ENCODE assay signal across 14 cellular contexts in the genomic region with DNA sequence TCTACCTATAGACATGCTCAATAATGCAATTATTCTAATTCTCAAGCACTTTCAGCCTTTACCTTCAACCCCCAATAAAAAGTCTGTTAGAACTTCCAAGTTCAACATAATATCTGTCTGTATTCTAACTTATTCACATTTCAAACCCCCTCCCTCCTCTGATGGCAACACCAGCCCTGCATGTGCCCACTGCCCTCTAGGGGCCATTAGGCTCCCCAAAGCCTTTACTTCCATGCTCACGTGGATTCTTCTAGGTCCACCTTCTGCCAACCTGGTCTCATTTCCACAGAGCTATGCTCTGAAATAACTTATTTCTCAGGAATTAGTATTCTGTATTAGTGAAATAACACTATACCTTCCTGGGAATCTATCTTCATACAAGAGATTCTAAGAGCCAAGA. TPM values are rescaled to one million over a fixed set of nuclear protein-coding genes. Genes with fewer than 3 reads are reported as not detected.
DNase-seq lines count a peak whose midpoint lies in the region; ATAC-seq and TF ChIP-seq lines count a peak whose summit lies in the region.
"Had no signal": no experiment of that assay in that cellular context is flagged by ENCODE, and none has a peak within 500 bp of the region (broad histone marks: within the 10 kb centered on the region; RNA-seq: fewer than 3 reads in every experiment).

No MANE protein-coding gene starts in this region.

- no peak overlapping the region for H3K27ac ChIP-seq in RWPE1
- H3K27ac ChIP-seq: neutrophil had no signal

- POLR2A ChIA-PET in RWPE1 (lab: Yijun Ruan, JAX; ENCODE audit: low non-redundant PET) = no interaction called here

- DNase-seq in GM06990 (ENCODE audit: extremely low read depth, insufficient read length) (no peak), HT1080 (ENCODE audit: low read depth) (peak; percentile 7), RWPE1 (ENCODE audit: low spot score) (peak; percentile 38), left lobe of liver (ENCODE audit: low spot score) (no peak)
- DNase-seq in stimulated activated CD4-positive, alpha-beta T cell treated with anti-CD3 and anti-CD28 coated beads, Interleukin-4, amount 100 ng/mL, for 1 hour = no peak
- no peak for DNase-seq in stimulated activated CD8-positive, alpha-beta memory T cell treated with anti-CD3 and anti-CD28 coated beads, Interleukin-4, amount 100 ng/mL, for 48 hours
- DNase-seq: activated effector memory CD4-positive, alpha-beta T cell treated with anti-CD3 and anti-CD28 coated beads, Interleukin-2, amount 50 U/mL, for 16 hours; anterior cingulate cortex; CD4-positive, alpha-beta T cell; NCI-H2029 had no signal

- H3K27me3 ChIP-seq in GM06990 (replicated peaks; ENCODE audit: control insufficient read depth, insufficient read depth, low read length) = no peaks in the 10 kb centered on the region

- CTCF ChIA-PET in RWPE1 (lab: Yijun Ruan, JAX) = interaction anchor here (1.4 kb wide), 1 partner anchor 83 kb away, joined by 6 read pairs; no protein-coding TSS in a partner anchor

- H3K36me3 ChIP-seq in GM06990 (ENCODE audit: control insufficient read depth, insufficient read depth, low read length) = no peaks in the 10 kb centered on the region
- H3K36me3 ChIP-seq: neutrophil had no signal

- H3K4me3 ChIP-seq in GM06990 (replicated peaks; ENCODE audit: low read depth, low read length) = no peak overlapping the region

- TF ChIP-seq CTCF in GM06990 (IDR thresholded peaks at IDR 0.05; ENCODE audit: insufficient read depth, low read length, poor library complexity, severe bottlenecking) = peak; percentile 52
- no peak; the same call in 1 of the 2 replicates for TF ChIP-seq CTCF in RWPE1 (conservative IDR thresholded peaks at IDR 0.05; ENCODE audit: low read depth)

- no peak for TF ChIP-seq POLR2A in GM18505 (IDR thresholded peaks at IDR 0.05; ENCODE audit: borderline replicate concordance, extremely low read depth, insufficient read depth, insufficient read length)

- ATAC-seq in left lobe of liver (peak; percentile 79), HG02981 (IDR thresholded peaks at IDR 0.05; ENCODE audit: unreplicated experiment) (no peak), GM18505 (IDR thresholded peaks at IDR 0.05; ENCODE audit: unreplicated experiment) (no peak)

RNA-seq across cellular contexts. Expression of a gene that starts 22.2 kb away (rescaled TPM):
- not detected in 2 replicates for total RNA-seq in HT1080 (2014; rRNA removed; shearing (Covaris generic))
- polyA plus RNA-seq in HT1080 (2015; cell fraction: cytosol; rRNA removed) = 0.65 and 0.80 TPM in 2 replicates
- 0.92 and 1.1 TPM in 2 replicates for polyA plus RNA-seq in HT1080 (2015; cell fraction: nucleus; rRNA removed)
- total RNA-seq in left lobe of liver = not detected
- total RNA-seq: CD4-positive, alpha-beta T cell; skeletal muscle tissue had no signal

RNA-seq across cellular contexts. Expression of a gene that starts 27.7 kb away (rescaled TPM):
- not detected in 2 replicates for total RNA-seq in HT1080 (2014; rRNA removed; shearing (Covaris generic))
- not detected in 2 replicates for polyA plus RNA-seq in HT1080 (2015; cell fraction: cytosol; rRNA removed)
- not detected in 2 replicates for polyA plus RNA-seq in HT1080 (2015; cell fraction: nucleus; rRNA removed)
- total RNA-seq in left lobe of liver = not detected
- total RNA-seq: CD4-positive, alpha-beta T cell; skeletal muscle tissue had no signal

RNA-seq across cellular contexts. Expression of a gene that starts 37.5 kb away (rescaled TPM):
- total RNA-seq in HT1080 (2014; rRNA removed; shearing (Covaris generic)) = 0.47 and 3.0 TPM in 2 replicates
- polyA plus RNA-seq in HT1080 (2015; cell fraction: cytosol; rRNA removed) = 0.69 TPM in 1 of 2 replicates, not detected in the other
- 0.32 TPM in 1 of 2 replicates, not detected in the other for polyA plus RNA-seq in HT1080 (2015; cell fraction: nucleus; rRNA removed)
- total RNA-seq in left lobe of liver = not detected
- total RNA-seq: CD4-positive, alpha-beta T cell; skeletal muscle tissue had no signal

RNA-seq across cellular contexts. Expression of a gene that starts 39.3 kb away (rescaled TPM):
- not detected in 2 replicates for total RNA-seq in HT1080 (2014; rRNA removed; shearing (Covaris generic))
- not detected in 2 replicates for polyA plus RNA-seq in HT1080 (2015; cell fraction: cytosol; rRNA removed)
- not detected in 2 replicates for polyA plus RNA-seq in HT1080 (2015; cell fraction: nucleus; rRNA removed)
- not detected for total RNA-seq in left lobe of liver
- total RNA-seq: CD4-positive, alpha-beta T cell; skeletal muscle tissue had no signal

RNA-seq across cellular contexts. Expression of a gene that starts 49.7 kb away (rescaled TPM):
- total RNA-seq in HT1080 (2014; rRNA removed; shearing (Covaris generic)) = not detected in 2 replicates
- not detected in 2 replicates for polyA plus RNA-seq in HT1080 (2015; cell fraction: cytosol; rRNA removed)
- polyA plus RNA-seq in HT1080 (2015; cell fraction: nucleus; rRNA removed) = not detected in 2 replicates
- not detected for total RNA-seq in left lobe of liver
- total RNA-seq: CD4-positive, alpha-beta T cell; skeletal muscle tissue had no signal

Comparison
In these comparisons a context has a peak if more than half of its experiments do, and no peak if none do; other contexts are left out.
1. DNase-seq: peak in HT1080 (single experiment) and RWPE1 (single experiment); none in GM06990 (single experiment), left lobe of liver (single experiment), stimulated activated CD4-positive, alpha-beta T cell treated with anti-CD3 and anti-CD28 coated beads, Interleukin-4, amount 100 ng/mL, for 1 hour (single experiment) and stimulated activated CD8-positive, alpha-beta memory T cell treated with anti-CD3 and anti-CD28 coated beads, Interleukin-4, amount 100 ng/mL, for 48 hours (single experiment).